27 cellular contexts compared by ENCODE assay signal in the genomic region with DNA sequence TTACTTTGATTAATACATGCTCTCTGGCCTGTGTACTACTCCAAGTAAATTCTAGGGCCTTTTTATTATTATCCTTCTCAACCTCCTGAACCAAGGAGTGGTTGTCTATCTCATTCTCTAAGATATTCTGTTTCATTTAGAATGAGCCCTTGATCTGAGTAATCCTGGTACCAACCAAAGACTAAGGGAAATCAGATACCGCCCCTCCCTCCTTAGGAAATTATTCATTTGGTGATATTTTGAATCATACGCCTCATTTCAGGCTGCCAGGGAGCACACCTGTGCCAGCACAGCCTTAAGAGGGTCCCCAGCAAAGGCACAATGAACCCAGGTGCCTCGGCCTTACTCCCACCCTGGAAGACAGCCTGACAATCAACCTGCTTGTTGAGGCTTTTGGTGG.
"Had no signal": no experiment of that assay in that cellular context is flagged by ENCODE, and none has a peak within 500 bp of the region (broad histone marks: within the 10 kb centered on the region; RNA-seq: fewer than 3 reads in every experiment).

No MANE protein-coding gene starts in this region.

- FAIRE-seq: islet of Langerhans, kidney had no signal

- ATAC-seq: left colon; left lung; lower lobe of right lung; naive thymus-derived CD8-positive, alpha-beta T cell; psoas muscle; right lobe of liver; stimulated activated naive B cell treated with anti-CD40 and anti-IgM and Interleukin-4, amounts not matched to agents 10 μg/mL and 1 μg/mL and 100 μg/mL, for 72 hours had no signal

- H3K4me3 ChIP-seq: left lung, lower lobe of right lung, psoas muscle, right lobe of liver, smooth muscle cell, tibial nerve, uterus had no signal

- H3K4me1 ChIP-seq: left lung, lower lobe of right lung, parathyroid adenoma, psoas muscle, right lobe of liver, tibial nerve, uterus had no signal

- H3K4me1 Mint-ChIP-seq: immature natural killer cell; naive thymus-derived CD8-positive, alpha-beta T cell; nephron; neural crest cell had no signal

- H3K9me3 ChIP-seq: left lung, lower lobe of right lung, psoas muscle, right lobe of liver, tibial nerve had no signal

- H3K27me3 ChIP-seq: left lung, right lobe of liver, tibial nerve, uterus had no signal

- H3K36me3 Mint-ChIP-seq: type B pancreatic cell had no signal

- H3K27ac Mint-ChIP-seq: immature natural killer cell; naive thymus-derived CD8-positive, alpha-beta T cell; nephron; stimulated activated naive B cell treated with anti-CD40 and anti-IgM and Interleukin-4, amounts not matched to agents 10 μg/mL and 1 μg/mL and 100 μg/mL, for 72 hours; stimulated activated naive CD8-positive, alpha-beta T cell treated with anti-CD3 and anti-CD28 coated beads, Interleukin-15, Interleukin-2, amounts not matched to agents 100 ng/mL and 50 ng/mL, for 24 hours; type B pancreatic cell had no signal

- H3K27me3 Mint-ChIP-seq: naive thymus-derived CD8-positive, alpha-beta T cell; stimulated activated naive B cell treated with anti-CD40 and anti-IgM and Interleukin-4, amounts not matched to agents 10 μg/mL and 1 μg/mL and 100 μg/mL, for 72 hours; stimulated activated naive CD8-positive, alpha-beta T cell treated with anti-CD3 and anti-CD28 coated beads, Interleukin-15, Interleukin-2, amounts not matched to agents 100 ng/mL and 50 ng/mL, for 24 hours; type B pancreatic cell had no signal

- H3K4me3 Mint-ChIP-seq: immature natural killer cell; naive thymus-derived CD8-positive, alpha-beta T cell; nephron; neural crest cell; stimulated activated naive B cell treated with anti-CD40 and anti-IgM and Interleukin-4, amounts not matched to agents 10 μg/mL and 1 μg/mL and 100 μg/mL, for 72 hours; stimulated activated naive CD8-positive, alpha-beta T cell treated with anti-CD3 and anti-CD28 coated beads, Interleukin-15, Interleukin-2, amounts not matched to agents 100 ng/mL and 50 ng/mL, for 24 hours; type B pancreatic cell had no signal

- H3K36me3 ChIP-seq: left lung, lower lobe of right lung, right lobe of liver, tibial nerve, uterus had no signal

- H3K27ac ChIP-seq: left lung, lower lobe of right lung, parathyroid adenoma, psoas muscle, right lobe of liver, tibial nerve, uterus had no signal

- DNase-seq: hypothalamus; immature natural killer cell; kidney; left colon; left lung; lower lobe of right lung; mammary epithelial cell; mesenchymal stem cell; naive thymus-derived CD8-positive, alpha-beta T cell; nucleus accumbens; psoas muscle; right lobe of liver; stimulated activated CD4-positive, alpha-beta T cell treated with anti-CD3 and anti-CD28 coated beads, Interleukin-1b, Interleukin-23, amount 100 ng/mL, for 48 hours; stimulated activated CD4-positive, alpha-beta T cell treated with anti-CD3 and anti-CD28 coated beads, Interleukin-2, amount 100 ng/mL, for 48 hours; stimulated activated CD4-positive, alpha-beta T cell treated with anti-CD3 and anti-CD28 coated beads, Interleukin-4, amount 100 ng/mL, for 4 hours; stimulated activated CD8-positive, alpha-beta memory T cell treated with anti-CD3 and anti-CD28 coated beads, Interleukin-4, amount 100 ng/mL, for 48 hours; stimulated activated naive B cell treated with anti-CD40 and anti-IgM and Interleukin-4, amounts not matched to agents 10 μg/mL and 1 μg/mL and 100 μg/mL, for 72 hours; substantia nigra; uterus had no signal

- H3K9me3 Mint-ChIP-seq: immature natural killer cell; nephron; stimulated activated naive CD8-positive, alpha-beta T cell treated with anti-CD3 and anti-CD28 coated beads, Interleukin-15, Interleukin-2, amounts not matched to agents 100 ng/mL and 50 ng/mL, for 24 hours; type B pancreatic cell had no signal
